ENCODE assay signal across 12 cellular contexts in genomic region chr5:116273458-116274242, GRCh38.
A peak's percentile ranks its signal among the peaks of the same experiment; 100 is the strongest.
DNase-seq lines count a peak whose midpoint lies in the region; ATAC-seq and TF ChIP-seq lines count a peak whose summit lies in the region.
"Had no signal": no experiment of that assay in that cellular context is flagged by ENCODE, and none has a peak within 500 bp of the region (broad histone marks: within the 10 kb centered on the region; RNA-seq: fewer than 3 reads in every experiment).

No MANE protein-coding gene starts in this region.

- peaks cover 6% of the 10 kb centered on the region for H3K36me3 Mint-ChIP-seq in activated T-helper 17 cell treated with anti-CD3 and anti-CD28 coated beads, Interleukin-2, amount 50 U/mL, for 72 hours (ENCODE audit: low read depth)

- no peak overlapping the region for H3K27ac Mint-ChIP-seq in activated T-helper 17 cell treated with anti-CD3 and anti-CD28 coated beads, Interleukin-2, amount 50 U/mL, for 72 hours
- H3K27ac Mint-ChIP-seq: H9 had no signal

- no peak for TF ChIP-seq CTCF in lower leg skin (IDR thresholded peaks at IDR 0.05)

- H3K9me3 Mint-ChIP-seq in activated T-helper 17 cell treated with anti-CD3 and anti-CD28 coated beads, Interleukin-2, amount 50 U/mL, for 72 hours, result peaks cover 8% of the 10 kb centered on the region

- peak; percentile 97 for ATAC-seq in GM19372 (IDR thresholded peaks at IDR 0.05; ENCODE audit: low read depth, unreplicated experiment)
- peak; percentile 99 for ATAC-seq in HG02943 (IDR thresholded peaks at IDR 0.05; ENCODE audit: low read depth, unreplicated experiment)
- no peak for ATAC-seq in activated T-helper 17 cell treated with anti-CD3 and anti-CD28 coated beads, Interleukin-2, amount 50 U/mL, for 72 hours (replicated peaks)

- DNase-seq in ACHN (peak; percentile 36), RPMI7951 (ENCODE audit: low read depth) (peak; percentile 3), SHP77 treated with DMSO at 0.1 percent for 48 hours (lab: John Stamatoyannopoulos, UW) (no peak), lower leg skin (ENCODE audit: low spot score in 2 of 2) (no peak), NCI-H446 (lab: John Stamatoyannopoulos, UW) (no peak)
- DNase-seq: aorta, H9, NCI-H2227 treated with DMSO at 0.1 percent for 48 hours, retina had no signal

- intact Hi-C loops in lower leg skin (cut with DNase I; ENCODE audit: low total_unique reads), result no loop called here

- no peaks in the 10 kb centered on the region for H3K27me3 Mint-ChIP-seq in activated T-helper 17 cell treated with anti-CD3 and anti-CD28 coated beads, Interleukin-2, amount 50 U/mL, for 72 hours

- TF ChIP-seq POLR2A in lower leg skin (IDR thresholded peaks at IDR 0.05), result no peak

- H3K4me3 Mint-ChIP-seq in activated T-helper 17 cell treated with anti-CD3 and anti-CD28 coated beads, Interleukin-2, amount 50 U/mL, for 72 hours, result no peak overlapping the region
- H3K4me3 Mint-ChIP-seq: H9 had no signal

- no peak overlapping the region for H3K4me3 ChIP-seq in lower leg skin (ENCODE audit: low read depth, poor library complexity, severe bottlenecking)

- WGBS in lower leg skin, 2 donors, result 26 to 31% methylated on average over 1 of the region's 1 CpG

- in situ Hi-C loops in ACHN (cut with HindIII; ENCODE audit: low pct_ligation_motif_present, low pct_unique_long_range_greater_than_20kb, low sequenced_read_pairs), result no loop called here

- no peaks in the 10 kb centered on the region for H3K4me1 Mint-ChIP-seq in activated T-helper 17 cell treated with anti-CD3 and anti-CD28 coated beads, Interleukin-2, amount 50 U/mL, for 72 hours
- H3K4me1 Mint-ChIP-seq: H9 had no signal

Comparison
In these comparisons a context has a peak if more than half of its experiments do, and no peak if none do; other contexts are left out.
1. DNase-seq: peak in ACHN (single experiment) and RPMI7951 (single experiment); none in SHP77 treated with DMSO at 0.1 percent for 48 hours (single experiment), lower leg skin (0 of 2) and NCI-H446 (0 of 2).